1 cellular context compared by ENCODE assay signal in genomic region chr3:179734497-179735281, GRCh38.
TF ChIP-seq lines count a peak whose summit lies in the region.

No MANE protein-coding gene starts in this region.

TF ChIP-seq in HepG2, 621 proteins besides CTCF, POLR2A, EP300 and RAD21 (continued from another document and continues in another):
- TF ChIP-seq ZBTB34 (CRISPR knock-in tag; IDR thresholded peaks at IDR 0.05) = no peak
- no peak for TF ChIP-seq SOX6 (IDR thresholded peaks at IDR 0.05)
- TF ChIP-seq SOX6 (CRISPR knock-in tag; IDR thresholded peaks at IDR 0.05) = peak; percentile 92
- no peak for TF ChIP-seq SMC3 (IDR thresholded peaks at IDR 0.05; ENCODE audit: low read length)
- no peak; the same call in 1 of the 2 replicates for TF ChIP-seq MBD4 (IDR thresholded peaks at IDR 0.05; ENCODE audit: borderline replicate concordance, low read length)
- TF ChIP-seq ZNF547 (CRISPR knock-in tag; IDR thresholded peaks at IDR 0.05) = no peak
- TF ChIP-seq CENPX (CRISPR knock-in tag; IDR thresholded peaks at IDR 0.05) = no peak
- no peak for TF ChIP-seq RFX3 (CRISPR knock-in tag; IDR thresholded peaks at IDR 0.05)
- TF ChIP-seq SSRP1 (CRISPR knock-in tag; IDR thresholded peaks at IDR 0.05) = no peak
- no peak for TF ChIP-seq TOE1 (CRISPR knock-in tag; IDR thresholded peaks at IDR 0.05)
- TF ChIP-seq DMAP1 (CRISPR knock-in tag; IDR thresholded peaks at IDR 0.05) = no peak
- TF ChIP-seq ZNF619 (CRISPR knock-in tag; IDR thresholded peaks at IDR 0.05) = no peak
- TF ChIP-seq SMAD3 (CRISPR knock-in tag; IDR thresholded peaks at IDR 0.05) = peak; percentile 70; the same call in 1 of the 2 replicates
- TF ChIP-seq, protein P1, sequence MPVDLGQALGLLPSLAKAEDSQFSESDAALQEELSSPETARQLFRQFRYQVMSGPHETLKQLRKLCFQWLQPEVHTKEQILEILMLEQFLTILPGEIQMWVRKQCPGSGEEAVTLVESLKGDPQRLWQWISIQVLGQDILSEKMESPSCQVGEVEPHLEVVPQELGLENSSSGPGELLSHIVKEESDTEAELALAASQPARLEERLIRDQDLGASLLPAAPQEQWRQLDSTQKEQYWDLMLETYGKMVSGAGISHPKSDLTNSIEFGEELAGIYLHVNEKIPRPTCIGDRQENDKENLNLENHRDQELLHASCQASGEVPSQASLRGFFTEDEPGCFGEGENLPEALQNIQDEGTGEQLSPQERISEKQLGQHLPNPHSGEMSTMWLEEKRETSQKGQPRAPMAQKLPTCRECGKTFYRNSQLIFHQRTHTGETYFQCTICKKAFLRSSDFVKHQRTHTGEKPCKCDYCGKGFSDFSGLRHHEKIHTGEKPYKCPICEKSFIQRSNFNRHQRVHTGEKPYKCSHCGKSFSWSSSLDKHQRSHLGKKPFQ (CRISPR knock-in tag; IDR thresholded peaks at IDR 0.05; ENCODE audit: insufficient replicate concordance) = no peak
- TF ChIP-seq, protein P2, sequence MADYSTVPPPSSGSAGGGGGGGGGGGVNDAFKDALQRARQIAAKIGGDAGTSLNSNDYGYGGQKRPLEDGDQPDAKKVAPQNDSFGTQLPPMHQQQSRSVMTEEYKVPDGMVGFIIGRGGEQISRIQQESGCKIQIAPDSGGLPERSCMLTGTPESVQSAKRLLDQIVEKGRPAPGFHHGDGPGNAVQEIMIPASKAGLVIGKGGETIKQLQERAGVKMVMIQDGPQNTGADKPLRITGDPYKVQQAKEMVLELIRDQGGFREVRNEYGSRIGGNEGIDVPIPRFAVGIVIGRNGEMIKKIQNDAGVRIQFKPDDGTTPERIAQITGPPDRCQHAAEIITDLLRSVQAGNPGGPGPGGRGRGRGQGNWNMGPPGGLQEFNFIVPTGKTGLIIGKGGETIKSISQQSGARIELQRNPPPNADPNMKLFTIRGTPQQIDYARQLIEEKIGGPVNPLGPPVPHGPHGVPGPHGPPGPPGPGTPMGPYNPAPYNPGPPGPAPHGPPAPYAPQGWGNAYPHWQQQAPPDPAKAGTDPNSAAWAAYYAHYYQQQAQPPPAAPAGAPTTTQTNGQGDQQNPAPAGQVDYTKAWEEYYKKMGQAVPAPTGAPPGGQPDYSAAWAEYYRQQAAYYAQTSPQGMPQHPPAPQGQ (CRISPR knock-in tag; IDR thresholded peaks at IDR 0.05; ENCODE audit: borderline replicate concordance) = no peak
- TF ChIP-seq RERE (CRISPR knock-in tag; IDR thresholded peaks at IDR 0.05; ENCODE audit: low read depth) = peak; percentile 47; the same call in 1 of the 2 replicates
- no peak for TF ChIP-seq ZNF33B (CRISPR knock-in tag; IDR thresholded peaks at IDR 0.05)
- TF ChIP-seq, protein P3, sequence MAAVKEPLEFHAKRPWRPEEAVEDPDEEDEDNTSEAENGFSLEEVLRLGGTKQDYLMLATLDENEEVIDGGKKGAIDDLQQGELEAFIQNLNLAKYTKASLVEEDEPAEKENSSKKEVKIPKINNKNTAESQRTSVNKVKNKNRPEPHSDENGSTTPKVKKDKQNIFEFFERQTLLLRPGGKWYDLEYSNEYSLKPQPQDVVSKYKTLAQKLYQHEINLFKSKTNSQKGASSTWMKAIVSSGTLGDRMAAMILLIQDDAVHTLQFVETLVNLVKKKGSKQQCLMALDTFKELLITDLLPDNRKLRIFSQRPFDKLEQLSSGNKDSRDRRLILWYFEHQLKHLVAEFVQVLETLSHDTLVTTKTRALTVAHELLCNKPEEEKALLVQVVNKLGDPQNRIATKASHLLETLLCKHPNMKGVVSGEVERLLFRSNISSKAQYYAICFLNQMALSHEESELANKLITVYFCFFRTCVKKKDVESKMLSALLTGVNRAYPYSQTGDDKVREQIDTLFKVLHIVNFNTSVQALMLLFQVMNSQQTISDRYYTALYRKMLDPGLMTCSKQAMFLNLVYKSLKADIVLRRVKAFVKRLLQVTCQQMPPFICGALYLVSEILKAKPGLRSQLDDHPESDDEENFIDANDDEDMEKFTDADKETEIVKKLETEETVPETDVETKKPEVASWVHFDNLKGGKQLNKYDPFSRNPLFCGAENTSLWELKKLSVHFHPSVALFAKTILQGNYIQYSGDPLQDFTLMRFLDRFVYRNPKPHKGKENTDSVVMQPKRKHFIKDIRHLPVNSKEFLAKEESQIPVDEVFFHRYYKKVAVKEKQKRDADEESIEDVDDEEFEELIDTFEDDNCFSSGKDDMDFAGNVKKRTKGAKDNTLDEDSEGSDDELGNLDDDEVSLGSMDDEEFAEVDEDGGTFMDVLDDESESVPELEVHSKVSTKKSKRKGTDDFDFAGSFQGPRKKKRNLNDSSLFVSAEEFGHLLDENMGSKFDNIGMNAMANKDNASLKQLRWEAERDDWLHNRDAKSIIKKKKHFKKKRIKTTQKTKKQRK (IDR thresholded peaks at IDR 0.05; ENCODE audit: low read length) = no peak
- no peak for TF ChIP-seq ZNF326 (CRISPR knock-in tag; IDR thresholded peaks at IDR 0.05; ENCODE audit: borderline replicate concordance)
- TF ChIP-seq, protein P4, sequence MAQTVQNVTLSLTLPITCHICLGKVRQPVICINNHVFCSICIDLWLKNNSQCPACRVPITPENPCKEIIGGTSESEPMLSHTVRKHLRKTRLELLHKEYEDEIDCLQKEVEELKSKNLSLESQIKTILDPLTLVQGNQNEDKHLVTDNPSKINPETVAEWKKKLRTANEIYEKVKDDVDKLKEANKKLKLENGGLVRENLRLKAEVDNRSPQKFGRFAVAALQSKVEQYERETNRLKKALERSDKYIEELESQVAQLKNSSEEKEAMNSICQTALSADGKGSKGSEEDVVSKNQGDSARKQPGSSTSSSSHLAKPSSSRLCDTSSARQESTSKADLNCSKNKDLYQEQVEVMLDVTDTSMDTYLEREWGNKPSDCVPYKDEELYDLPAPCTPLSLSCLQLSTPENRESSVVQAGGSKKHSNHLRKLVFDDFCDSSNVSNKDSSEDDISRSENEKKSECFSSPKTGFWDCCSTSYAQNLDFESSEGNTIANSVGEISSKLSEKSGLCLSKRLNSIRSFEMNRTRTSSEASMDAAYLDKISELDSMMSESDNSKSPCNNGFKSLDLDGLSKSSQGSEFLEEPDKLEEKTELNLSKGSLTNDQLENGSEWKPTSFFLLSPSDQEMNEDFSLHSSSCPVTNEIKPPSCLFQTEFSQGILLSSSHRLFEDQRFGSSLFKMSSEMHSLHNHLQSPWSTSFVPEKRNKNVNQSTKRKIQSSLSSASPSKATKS (CRISPR knock-in tag; IDR thresholded peaks at IDR 0.05) = no peak
- TF ChIP-seq RFXANK (CRISPR knock-in tag; IDR thresholded peaks at IDR 0.05) = no peak
- TF ChIP-seq, protein P5, sequence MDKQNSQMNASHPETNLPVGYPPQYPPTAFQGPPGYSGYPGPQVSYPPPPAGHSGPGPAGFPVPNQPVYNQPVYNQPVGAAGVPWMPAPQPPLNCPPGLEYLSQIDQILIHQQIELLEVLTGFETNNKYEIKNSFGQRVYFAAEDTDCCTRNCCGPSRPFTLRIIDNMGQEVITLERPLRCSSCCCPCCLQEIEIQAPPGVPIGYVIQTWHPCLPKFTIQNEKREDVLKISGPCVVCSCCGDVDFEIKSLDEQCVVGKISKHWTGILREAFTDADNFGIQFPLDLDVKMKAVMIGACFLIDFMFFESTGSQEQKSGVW (CRISPR knock-in tag; IDR thresholded peaks at IDR 0.05; ENCODE audit: borderline replicate concordance) = no peak
- no peak for TF ChIP-seq ZNF7 (CRISPR knock-in tag; IDR thresholded peaks at IDR 0.05)
- no peak for TF ChIP-seq AKAP8 (CRISPR knock-in tag; IDR thresholded peaks at IDR 0.05)
- TF ChIP-seq ZSCAN5A (CRISPR knock-in tag; IDR thresholded peaks at IDR 0.05; ENCODE audit: borderline replicate concordance) = no peak
- no peak for TF ChIP-seq ZFYVE20 (CRISPR knock-in tag; IDR thresholded peaks at IDR 0.05; ENCODE audit: borderline replicate concordance, low read depth)
- no peak for TF ChIP-seq TCF12 (IDR thresholded peaks at IDR 0.05)
- TF ChIP-seq TCF12 (CRISPR knock-in tag; IDR thresholded peaks at IDR 0.05) = no peak
- no peak for TF ChIP-seq RARG (CRISPR knock-in tag; IDR thresholded peaks at IDR 0.05; ENCODE audit: low read depth)
- TF ChIP-seq MED13 (CRISPR knock-in tag; IDR thresholded peaks at IDR 0.05) = no peak
- no peak for TF ChIP-seq ZNF335 (CRISPR knock-in tag; IDR thresholded peaks at IDR 0.05)
- TF ChIP-seq HIVEP1 (CRISPR knock-in tag; IDR thresholded peaks at IDR 0.05) = no peak
- no peak for TF ChIP-seq TBX3 (IDR thresholded peaks at IDR 0.05; ENCODE audit: borderline replicate concordance)
- TF ChIP-seq, protein P6, sequence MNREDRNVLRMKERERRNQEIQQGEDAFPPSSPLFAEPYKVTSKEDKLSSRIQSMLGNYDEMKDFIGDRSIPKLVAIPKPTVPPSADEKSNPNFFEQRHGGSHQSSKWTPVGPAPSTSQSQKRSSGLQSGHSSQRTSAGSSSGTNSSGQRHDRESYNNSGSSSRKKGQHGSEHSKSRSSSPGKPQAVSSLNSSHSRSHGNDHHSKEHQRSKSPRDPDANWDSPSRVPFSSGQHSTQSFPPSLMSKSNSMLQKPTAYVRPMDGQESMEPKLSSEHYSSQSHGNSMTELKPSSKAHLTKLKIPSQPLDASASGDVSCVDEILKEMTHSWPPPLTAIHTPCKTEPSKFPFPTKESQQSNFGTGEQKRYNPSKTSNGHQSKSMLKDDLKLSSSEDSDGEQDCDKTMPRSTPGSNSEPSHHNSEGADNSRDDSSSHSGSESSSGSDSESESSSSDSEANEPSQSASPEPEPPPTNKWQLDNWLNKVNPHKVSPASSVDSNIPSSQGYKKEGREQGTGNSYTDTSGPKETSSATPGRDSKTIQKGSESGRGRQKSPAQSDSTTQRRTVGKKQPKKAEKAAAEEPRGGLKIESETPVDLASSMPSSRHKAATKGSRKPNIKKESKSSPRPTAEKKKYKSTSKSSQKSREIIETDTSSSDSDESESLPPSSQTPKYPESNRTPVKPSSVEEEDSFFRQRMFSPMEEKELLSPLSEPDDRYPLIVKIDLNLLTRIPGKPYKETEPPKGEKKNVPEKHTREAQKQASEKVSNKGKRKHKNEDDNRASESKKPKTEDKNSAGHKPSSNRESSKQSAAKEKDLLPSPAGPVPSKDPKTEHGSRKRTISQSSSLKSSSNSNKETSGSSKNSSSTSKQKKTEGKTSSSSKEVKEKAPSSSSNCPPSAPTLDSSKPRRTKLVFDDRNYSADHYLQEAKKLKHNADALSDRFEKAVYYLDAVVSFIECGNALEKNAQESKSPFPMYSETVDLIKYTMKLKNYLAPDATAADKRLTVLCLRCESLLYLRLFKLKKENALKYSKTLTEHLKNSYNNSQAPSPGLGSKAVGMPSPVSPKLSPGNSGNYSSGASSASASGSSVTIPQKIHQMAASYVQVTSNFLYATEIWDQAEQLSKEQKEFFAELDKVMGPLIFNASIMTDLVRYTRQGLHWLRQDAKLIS (CRISPR knock-in tag; IDR thresholded peaks at IDR 0.05) = no peak
- no peak for TF ChIP-seq ZNF556 (CRISPR knock-in tag; IDR thresholded peaks at IDR 0.05; ENCODE audit: borderline replicate concordance)
- TF ChIP-seq RFX5 (IDR thresholded peaks at IDR 0.05; ENCODE audit: low read depth, low read length) = no peak
- no peak for TF ChIP-seq ZSCAN30 (CRISPR knock-in tag; IDR thresholded peaks at IDR 0.05)
- no peak for TF ChIP-seq ZNF337 (CRISPR knock-in tag; IDR thresholded peaks at IDR 0.05; ENCODE audit: borderline replicate concordance, low read depth)
